Comparison of ENCODE assay signal across 15 cellular contexts in genomic region chr20:62186887-62187866, GRCh38. TPM values are rescaled to one million over a fixed set of nuclear protein-coding genes. Genes with fewer than 3 reads are reported as not detected.
DNase-seq lines count a peak whose midpoint lies in the region; ATAC-seq and TF ChIP-seq lines count a peak whose summit lies in the region.
"Had no signal": no experiment of that assay in that cellular context is flagged by ENCODE, and none has a peak within 500 bp of the region (broad histone marks: within the 10 kb centered on the region; RNA-seq: fewer than 3 reads in every experiment).

No MANE protein-coding gene starts in this region.

- H3K4me2 ChIP-seq in IMR-90 (ENCODE audit: low read depth, low read length) (no peak overlapping the region), Karpas-422 (ENCODE audit: low read depth, low read length, poor library complexity, severe bottlenecking) (no peak overlapping the region)

- no peak overlapping the region for H2AFZ ChIP-seq in IMR-90 (replicated peaks; ENCODE audit: low read length, poor library complexity)
- H2AFZ ChIP-seq in Karpas-422 (ENCODE audit: low read length), result no peak overlapping the region

- H3K18ac ChIP-seq in IMR-90 (ENCODE audit: low read depth, low read length), result no peak overlapping the region

- H2BK5ac ChIP-seq in IMR-90 (ENCODE audit: low read depth, low read length, poor library complexity, severe bottlenecking), result no peak overlapping the region

- H3K14ac ChIP-seq in IMR-90 (replicated peaks; ENCODE audit: low read depth, low read length), result no peak overlapping the region; the same call in 1 of the 2 replicates

- WGBS in IMR-90 (ENCODE audit: extremely low coverage in 2 of 2, insufficient read length in 1 of 2), 2 experiments, result no CpG with 5 or more reads among the region's 13 CpGs

- TF ChIP-seq RAD21 in IMR-90 (IDR thresholded peaks at IDR 0.05; ENCODE audit: low read length), result no peak

- no peak overlapping the region for H2BK120ac ChIP-seq in IMR-90 (ENCODE audit: low read depth, low read length)

- no peak overlapping the region for H2BK20ac ChIP-seq in IMR-90 (ENCODE audit: low read depth, low read length)

- H3K4me1 ChIP-seq in IMR-90 (ENCODE audit: control insufficient read depth, insufficient read depth, low read length) (peaks cover 7% of the 10 kb centered on the region), Karpas-422 (ENCODE audit: low read length) (peaks cover 16% of the 10 kb centered on the region)

- TF ChIP-seq CTCF in Calu3 (IDR thresholded peaks at IDR 0.05; ENCODE audit: unreplicated experiment) (no peak), IMR-90 (conservative IDR thresholded peaks at IDR 0.05; ENCODE audit: low read depth, low read length) (no peak), nephron progenitor cell (IDR thresholded peaks at IDR 0.05) (no peak)

- H3K27ac ChIP-seq in IMR-90 (ENCODE audit: insufficient read depth, low read length), result no peak overlapping the region
- no peak overlapping the region for H3K27ac ChIP-seq in Karpas-422 (ENCODE audit: low read length)

- H3K4me3 ChIP-seq in IMR-90 (ENCODE audit: insufficient read depth, low read depth, low read length), result no peak overlapping the region
- H3K4me3 ChIP-seq in Karpas-422 (ENCODE audit: low read length), result no peak overlapping the region
- H3K4me3 ChIP-seq: body of pancreas, gastrocnemius medialis had no signal

- H2AK5ac ChIP-seq in IMR-90 (ENCODE audit: low read depth, low read length), result no peak overlapping the region

- H4K91ac ChIP-seq in IMR-90 (ENCODE audit: insufficient read depth, low read depth, low read length), result no peak overlapping the region

- no peak overlapping the region for H3K56ac ChIP-seq in IMR-90 (ENCODE audit: extremely low read depth, insufficient read depth, low read length)

- H3K9ac ChIP-seq in IMR-90 (ENCODE audit: low read depth, low read length) (no peak overlapping the region), Karpas-422 (ENCODE audit: low read length) (no peak overlapping the region)

- in situ Hi-C loops in IMR-90 (cut with MboI; ENCODE audit: low sequenced_read_pairs), result no loop called here

- CTCF ChIA-PET in Calu3 (lab: Charles Lee), result no interaction called here
- CTCF ChIA-PET in IMR-90 (lab: Yijun Ruan, JAX), result interaction anchor here (1.4 kb wide), 1 partner anchor 176 kb away, joined by 4 read pairs; no protein-coding TSS in a partner anchor

- no peaks in the 10 kb centered on the region for H3K9me3 Mint-ChIP-seq in Calu3 (ENCODE audit: low read depth, unreplicated experiment)
- H3K9me3 Mint-ChIP-seq in nephron progenitor cell, result no peaks in the 10 kb centered on the region

- H3K79me2 ChIP-seq in Karpas-422 (ENCODE audit: low read length), result peaks cover 73% of the 10 kb centered on the region

- no peak for ATAC-seq in IMR-90 (ENCODE audit: low read depth)
- no peak for ATAC-seq in activated CD4-positive, CD25-positive, alpha-beta regulatory T cell treated with anti-CD3 and anti-CD28 coated beads, Interleukin-2, amount 50 U/mL, for 24 hours
- ATAC-seq: body of pancreas, gastrocnemius medialis had no signal

- H3K27ac Mint-ChIP-seq in Calu3 (ENCODE audit: unreplicated experiment) (peak overlapping the region; percentile 12), nephron progenitor cell (peak overlapping the region; percentile 33)

- H3K9me3 ChIP-seq in IMR-90 (ENCODE audit: control insufficient read depth, insufficient read depth, low read length), result no peaks in the 10 kb centered on the region
- H3K9me3 ChIP-seq in Karpas-422 (ENCODE audit: low read length), result no peaks in the 10 kb centered on the region
- H3K9me3 ChIP-seq: body of pancreas, gastrocnemius medialis had no signal

- H3K36me3 Mint-ChIP-seq in Calu3 (ENCODE audit: insufficient read depth, unreplicated experiment) (peaks cover 43% of the 10 kb centered on the region), nephron progenitor cell (ENCODE audit: low read depth) (peaks cover 7% of the 10 kb centered on the region)

- H3K4me1 Mint-ChIP-seq in Calu3 (ENCODE audit: low read depth, unreplicated experiment), result peaks cover 28% of the 10 kb centered on the region
- peaks cover 19% of the 10 kb centered on the region for H3K4me1 Mint-ChIP-seq in nephron progenitor cell

- POLR2A ChIA-PET in IMR-90 (lab: Charles Lee; ENCODE audit: unreplicated experiment), result no interaction called here

- H3K36me3 ChIP-seq in IMR-90 (ENCODE audit: control insufficient read depth, insufficient read depth, low read length) (peaks cover 10% of the 10 kb centered on the region), Karpas-422 (ENCODE audit: insufficient read depth, low read length) (no peaks in the 10 kb centered on the region)

- H3K4me3 Mint-ChIP-seq in Calu3 (ENCODE audit: low read depth, unreplicated experiment), result no peak overlapping the region
- no peak overlapping the region for H3K4me3 Mint-ChIP-seq in nephron progenitor cell

- no peak overlapping the region for H3K23ac ChIP-seq in IMR-90 (ENCODE audit: low read depth, low read length)

- H4K20me1 ChIP-seq in IMR-90 (ENCODE audit: insufficient read depth, low read length) (peaks cover 22% of the 10 kb centered on the region; the same call in 1 of the 2 replicates), Karpas-422 (ENCODE audit: insufficient read depth, low read depth, low read length) (no peaks in the 10 kb centered on the region)

- H3K27me3 ChIP-seq in IMR-90 (ENCODE audit: control insufficient read depth, insufficient read depth, low read length) (no peaks in the 10 kb centered on the region), Karpas-422 (ENCODE audit: low read length) (no peaks in the 10 kb centered on the region)
- H3K27me3 ChIP-seq: body of pancreas, gastrocnemius medialis had no signal

- DNase-seq in Calu3 (no peak), IMR-90 (peak; percentile 37), dermis microvascular lymphatic vessel endothelial cell (ENCODE audit: low read depth in 2 of 2) (peak; percentile 60 to 66), nephron progenitor cell (no peak), Karpas-422 (no peak), germinal center (ENCODE audit: low spot score) (no peak)
- DNase-seq: activated T-cell treated with anti-CD3 and anti-CD28 coated beads for 4 hours; body of pancreas; DMS79; gastrocnemius medialis; NCI-H526; stimulated activated CD4-positive, alpha-beta T cell treated with anti-CD3 and anti-CD28 coated beads, Interleukin-12 subunit alpha, Interleukin-12 subunit beta, amount 100 ng/mL, for 4 hours; stimulated activated naive CD4-positive, alpha-beta T cell treated with Interleukin-2 at 50 U/mL for 16 hours had no signal

- no peak overlapping the region for H4K8ac ChIP-seq in IMR-90 (ENCODE audit: low read depth in 2 of 2, low read length in 2 of 2)

- H3K4ac ChIP-seq in IMR-90 (ENCODE audit: low read depth, low read length), result no peak overlapping the region

- dilution Hi-C loops in IMR-90 (cut with HindIII; ENCODE audit: low sequenced_read_pairs, unreplicated experiment), result no loop called here

- peaks cover 8% of the 10 kb centered on the region; the same call in 1 of the 2 replicates for H3K9me1 ChIP-seq in IMR-90 (ENCODE audit: insufficient read depth, low read length)

- H4K5ac ChIP-seq in IMR-90 (ENCODE audit: low read depth, low read length), result no peak overlapping the region

- intact Hi-C loops in Calu3 (cut with micrococcal nuclease; ENCODE audit: unreplicated experiment) (no loop called here), IMR-90 (cut with micrococcal nuclease) (loop anchor here (10.0 kb wide), 1 partner anchor 68 kb away; no protein-coding TSS in a partner anchor)

- no peak overlapping the region; the same call in 2 of the 3 replicates for H2BK15ac ChIP-seq in IMR-90 (ENCODE audit: low read depth, low read length)

- no peak for TF ChIP-seq POLR2A in IMR-90 (IDR thresholded peaks at IDR 0.05; ENCODE audit: low read depth, low read length)

- no peak overlapping the region for H2AK9ac ChIP-seq in IMR-90 (replicated peaks; ENCODE audit: low read depth, low read length, poor library complexity)

- no peaks in the 10 kb centered on the region for H3K9me2 ChIP-seq in Karpas-422 (replicated peaks; ENCODE audit: insufficient read depth, low read length)

- H3K27me3 Mint-ChIP-seq in Calu3 (ENCODE audit: unreplicated experiment) (no peaks in the 10 kb centered on the region), nephron progenitor cell (ENCODE audit: low read depth, poor library complexity) (peaks cover 2% of the 10 kb centered on the region)

- BruUV-seq in Calu3 (replicated peaks; lab: Mats Ljungman, UMichigan) (no TSS peak), IMR-90 (replicated peaks; lab: Mats Ljungman, UMichigan) (TSS peak; percentile 9)

- H3K79me1 ChIP-seq in IMR-90 (ENCODE audit: low read depth in 1 of 2, low read length in 2 of 2), result peaks cover 27 to 60% of the 10 kb centered on the region in 2 experiments

RNA-seq across cellular contexts. Expression of gene MTG2, which starts 4.3 kb away (rescaled TPM):
- total RNA-seq in Calu3 (2022) (87.9 and 92.6 TPM in 2 replicates), IMR-90 (2012; rRNA removed) (11.5 and 12.2 TPM in 2 replicates), dermis microvascular lymphatic vessel endothelial cell (7.8 and 12.0 TPM in 2 replicates)
- polyA plus RNA-seq in IMR-90 (2012; rRNA removed), result 23.9 and 25.2 TPM in 2 replicates
- 21.7 and 23.7 TPM in 2 replicates for polyA plus RNA-seq in IMR-90 (2012; cell fraction: cytosol; rRNA removed)
- polyA plus RNA-seq in IMR-90 (2012; cell fraction: nucleus; rRNA removed; ENCODE audit: low replicate concordance), result 52.1 and 66.5 TPM in 2 replicates
- 20.2 and 31.5 TPM in 2 replicates for total RNA-seq in Karpas-422 (2014; rRNA removed; shearing (Covaris generic); ENCODE audit: low replicate concordance)

RNA-seq across cellular contexts. Expression of gene HRH3, which starts 32.9 kb away (rescaled TPM):
- total RNA-seq in Calu3 (2022) (not detected in 2 replicates), IMR-90 (2012; rRNA removed) (not detected in 2 replicates), dermis microvascular lymphatic vessel endothelial cell (not detected in 2 replicates)
- not detected in 2 replicates for polyA plus RNA-seq in IMR-90 (2012; rRNA removed)
- polyA plus RNA-seq in IMR-90 (2012; cell fraction: cytosol; rRNA removed), result not detected in 2 replicates
- not detected in 2 replicates for polyA plus RNA-seq in IMR-90 (2012; cell fraction: nucleus; rRNA removed; ENCODE audit: low replicate concordance)
- not detected in 2 replicates for total RNA-seq in Karpas-422 (2014; rRNA removed; shearing (Covaris generic); ENCODE audit: low replicate concordance)
- total RNA-seq: gastrocnemius medialis; T-helper 2 cell treated with Interferon-gamma antibody and Interleukin-4, amounts not matched to agents 100 ng/mL and 5 ng/mL, for 36 hours had no signal

RNA-seq across cellular contexts. Expression of gene SS18L1, which starts 43.6 kb away (rescaled TPM):
- total RNA-seq in Calu3 (2022) (47.4 and 53.7 TPM in 2 replicates), IMR-90 (2012; rRNA removed) (8.1 and 10.6 TPM in 2 replicates), dermis microvascular lymphatic vessel endothelial cell (6.4 and 11.3 TPM in 2 replicates)
- 12.2 and 15.6 TPM in 2 replicates for polyA plus RNA-seq in IMR-90 (2012; rRNA removed)
- polyA plus RNA-seq in IMR-90 (2012; cell fraction: cytosol; rRNA removed), result 3.6 and 10.0 TPM in 2 replicates
- 32.8 and 87.5 TPM in 2 replicates for polyA plus RNA-seq in IMR-90 (2012; cell fraction: nucleus; rRNA removed; ENCODE audit: low replicate concordance)
- 12.3 and 13.1 TPM in 2 replicates for total RNA-seq in Karpas-422 (2014; rRNA removed; shearing (Covaris generic); ENCODE audit: low replicate concordance)

RNA-seq across cellular contexts. Expression of gene PSMA7, which starts 44.0 kb away (rescaled TPM):
- total RNA-seq in Calu3 (2022), result 514 and 518 TPM in 2 replicates
- total RNA-seq in IMR-90 (2012; rRNA removed), result 458 and 487 TPM in 2 replicates
- 417 and 520 TPM in 2 replicates for polyA plus RNA-seq in IMR-90 (2012; rRNA removed)
- 774 and 987 TPM in 2 replicates for polyA plus RNA-seq in IMR-90 (2012; cell fraction: cytosol; rRNA removed)
- polyA plus RNA-seq in IMR-90 (2012; cell fraction: nucleus; rRNA removed; ENCODE audit: low replicate concordance), result 366 and 428 TPM in 2 replicates
- 315 and 337 TPM in 2 replicates for total RNA-seq in dermis microvascular lymphatic vessel endothelial cell
- 181 and 259 TPM in 2 replicates for total RNA-seq in Karpas-422 (2014; rRNA removed; shearing (Covaris generic); ENCODE audit: low replicate concordance)

RNA-seq across cellular contexts. Expression of gene OSBPL2, which starts 51.1 kb away (rescaled TPM):
- total RNA-seq in Calu3 (2022), result 115 and 129 TPM in 2 replicates
- 27.6 and 28.6 TPM in 2 replicates for total RNA-seq in IMR-90 (2012; rRNA removed)
- 17.7 and 19.3 TPM in 2 replicates for polyA plus RNA-seq in IMR-90 (2012; rRNA removed)
- 13.1 and 15.2 TPM in 2 replicates for polyA plus RNA-seq in IMR-90 (2012; cell fraction: cytosol; rRNA removed)
- polyA plus RNA-seq in IMR-90 (2012; cell fraction: nucleus; rRNA removed; ENCODE audit: low replicate concordance), result 36.2 and 68.6 TPM in 2 replicates
- 22.1 and 28.8 TPM in 2 replicates for total RNA-seq in dermis microvascular lymphatic vessel endothelial cell
- 19.1 and 22.6 TPM in 2 replicates for total RNA-seq in Karpas-422 (2014; rRNA removed; shearing (Covaris generic); ENCODE audit: low replicate concordance)

Comparison
In these comparisons a context has a peak if more than half of its experiments do, and no peak if none do; other contexts are left out.
1. DNase-seq: peak in IMR-90 (single experiment) and dermis microvascular lymphatic vessel endothelial cell (2 of 2); none in Calu3 (single experiment), nephron progenitor cell (single experiment), Karpas-422 (single experiment) and germinal center (single experiment).